Comparison of ENCODE assay signal across 9 cellular contexts in the genomic region with DNA sequence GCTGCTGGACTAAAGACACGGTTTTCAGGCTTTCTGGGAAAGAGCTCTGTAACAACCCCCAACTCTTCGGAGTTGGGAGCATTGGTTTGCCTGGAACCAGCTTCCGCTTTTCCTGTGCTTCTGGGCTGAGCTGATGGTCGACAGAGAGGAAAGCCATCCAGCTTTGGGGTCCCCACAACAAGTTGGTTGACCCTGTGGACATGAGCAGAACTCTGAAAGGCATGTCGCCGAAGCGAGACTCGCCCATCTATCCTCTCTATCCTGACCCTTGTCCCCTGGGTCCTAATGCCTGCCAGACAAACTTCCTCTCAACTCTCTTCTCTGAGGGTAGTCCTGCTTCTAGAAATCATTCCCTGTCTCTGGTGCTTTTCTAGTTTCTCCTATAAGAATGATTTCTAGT. TPM values are rescaled to one million over a fixed set of nuclear protein-coding genes. Genes with fewer than 3 reads are reported as not detected.
DNase-seq lines count a peak whose midpoint lies in the region; ATAC-seq and TF ChIP-seq lines count a peak whose summit lies in the region.
"Had no signal": no experiment of that assay in that cellular context is flagged by ENCODE, and none has a peak within 500 bp of the region (broad histone marks: within the 10 kb centered on the region; RNA-seq: fewer than 3 reads in every experiment).

No MANE protein-coding gene starts in this region.

- no peak overlapping the region for H3K27ac Mint-ChIP-seq in activated CD8-positive, alpha-beta T cell treated with anti-CD3 and anti-CD28 coated beads, Interleukin-2, amount 10 ng/mL, durations not matched to agents 7 days and 5 days

- CTCF ChIA-PET in activated CD8-positive, alpha-beta T cell treated with anti-CD3 and anti-CD28 coated beads, Interleukin-2, amount 10 ng/mL, durations not matched to agents 7 days and 5 days (lab: Charles Lee), result interaction anchor here (0.9 to 1.8 kb wide), 2 partner anchors 11 to 14 kb away, joined by 4 to 9 read pairs; no protein-coding TSS in a partner anchor

- H3K9me3 ChIP-seq in mesodermal cell (ENCODE audit: control insufficient read depth, low read length), result no peaks in the 10 kb centered on the region
- H3K9me3 ChIP-seq: SJSA1 had no signal

- no peak overlapping the region for H3K4me3 Mint-ChIP-seq in activated CD8-positive, alpha-beta T cell treated with anti-CD3 and anti-CD28 coated beads, Interleukin-2, amount 10 ng/mL, durations not matched to agents 7 days and 5 days

- no peaks in the 10 kb centered on the region for H3K36me3 ChIP-seq in mesodermal cell (ENCODE audit: control insufficient read depth, insufficient read depth, low read length)
- H3K36me3 ChIP-seq: SJSA1 had no signal

- TF ChIP-seq CTCF in coronary artery (IDR thresholded peaks at IDR 0.05), result no peak

- POLR2A ChIA-PET in activated CD8-positive, alpha-beta T cell treated with anti-CD3 and anti-CD28 coated beads, Interleukin-2, amount 10 ng/mL, durations not matched to agents 7 days and 5 days (lab: Charles Lee), result no interaction called here

- WGBS in mesodermal cell (ENCODE audit: insufficient coverage in 2 of 2), 2 experiments, result 1 to 4% methylated on average over 6 to 8 of the region's 8 CpGs

- H3K27ac ChIP-seq in mesodermal cell (ENCODE audit: low read depth, low read length, severe bottlenecking) (no peak overlapping the region), coronary artery (no peak overlapping the region)
- H3K27ac ChIP-seq: SJSA1 had no signal

- H3K4me1 ChIP-seq in mesodermal cell (ENCODE audit: control insufficient read depth, insufficient read depth, low read length, poor library complexity, severe bottlenecking), result no peaks in the 10 kb centered on the region
- H3K4me1 ChIP-seq: SJSA1 had no signal

- H3K4me1 Mint-ChIP-seq in activated CD8-positive, alpha-beta T cell treated with anti-CD3 and anti-CD28 coated beads, Interleukin-2, amount 10 ng/mL, durations not matched to agents 7 days and 5 days (ENCODE audit: low read depth), result peaks cover 8% of the 10 kb centered on the region

- peak; percentile 31 for DNase-seq in DMS53 treated with DMSO at 0.1 percent for 48 hours (lab: John Stamatoyannopoulos, UW; ENCODE audit: unreplicated experiment)
- DNase-seq in Kasumi-1 (lab: John Stamatoyannopoulos, UW), result peak; percentile 62 to 64
- peak; percentile 32 for DNase-seq in activated CD8-positive, alpha-beta T cell treated with anti-CD3 and anti-CD28 coated beads, Interleukin-2, amount 10 ng/mL, durations not matched to agents 7 days and 5 days
- DNase-seq in AG20443 (ENCODE audit: low spot score), result no peak
- DNase-seq in coronary artery (ENCODE audit: low spot score), result no peak

- no peak for ATAC-seq in activated CD8-positive, alpha-beta T cell treated with anti-CD3 and anti-CD28 coated beads, Interleukin-2, amount 10 ng/mL, durations not matched to agents 7 days and 5 days
- ATAC-seq in HG02623 (IDR thresholded peaks at IDR 0.05; ENCODE audit: unreplicated experiment) (no peak), GM21367 (IDR thresholded peaks at IDR 0.05; ENCODE audit: unreplicated experiment) (no peak)

- no peaks in the 10 kb centered on the region for H3K9me3 Mint-ChIP-seq in activated CD8-positive, alpha-beta T cell treated with anti-CD3 and anti-CD28 coated beads, Interleukin-2, amount 10 ng/mL, durations not matched to agents 7 days and 5 days (ENCODE audit: insufficient read depth)

- peaks cover 32% of the 10 kb centered on the region for H3K27me3 Mint-ChIP-seq in activated CD8-positive, alpha-beta T cell treated with anti-CD3 and anti-CD28 coated beads, Interleukin-2, amount 10 ng/mL, durations not matched to agents 7 days and 5 days (ENCODE audit: low read depth)

- peaks cover 2% of the 10 kb centered on the region for H3K36me3 Mint-ChIP-seq in activated CD8-positive, alpha-beta T cell treated with anti-CD3 and anti-CD28 coated beads, Interleukin-2, amount 10 ng/mL, durations not matched to agents 7 days and 5 days (ENCODE audit: low read depth)

- H3K4me3 ChIP-seq in mesodermal cell (ENCODE audit: extremely low read depth, insufficient read depth, low read length, poor library complexity, severe bottlenecking), result peak overlapping the region; percentile 33
- H3K4me3 ChIP-seq in coronary artery, result no peak overlapping the region
- H3K4me3 ChIP-seq: SJSA1 had no signal

RNA-seq across cellular contexts. Expression of gene FCGR2A, which starts 31.9 kb away (rescaled TPM):
- total RNA-seq in activated CD8-positive, alpha-beta T cell treated with anti-CD3 and anti-CD28 coated beads, Interleukin-2, amount 10 ng/mL, durations not matched to agents 7 days and 5 days, result under 1 TPM in 1 of 2 experiments, not detected in 1; 0.21 TPM
- 1.7 TPM for polyA plus RNA-seq in mesodermal cell (2013, experiment 1 of 2)
- polyA plus RNA-seq in mesodermal cell (2013, experiment 2 of 2), result 1.9 TPM

RNA-seq across cellular contexts. Expression of gene HSPA6, which starts 51.0 kb away (rescaled TPM):
- total RNA-seq in activated CD8-positive, alpha-beta T cell treated with anti-CD3 and anti-CD28 coated beads, Interleukin-2, amount 10 ng/mL, durations not matched to agents 7 days and 5 days, result 1 to 10 TPM in 1 of 2 experiments, under 1 TPM in 1; 0.94 to 1.1 TPM
- polyA plus RNA-seq in mesodermal cell (2013, experiment 1 of 2), result 0.18 TPM
- polyA plus RNA-seq in mesodermal cell (2013, experiment 2 of 2), result 0.15 TPM

Comparison
In these comparisons a context has a peak if more than half of its experiments do, and no peak if none do; other contexts are left out.
1. DNase-seq: peak in DMS53 treated with DMSO at 0.1 percent for 48 hours (single experiment), Kasumi-1 (2 of 2) and activated CD8-positive, alpha-beta T cell treated with anti-CD3 and anti-CD28 coated beads, Interleukin-2, amount 10 ng/mL, durations not matched to agents 7 days and 5 days (single experiment); none in AG20443 (single experiment) and coronary artery (single experiment).